Comparison of ENCODE assay signal across 19 cellular contexts in genomic region chr10:128776617-128777016, GRCh38.
A peak's percentile ranks its signal among the peaks of the same experiment; 100 is the strongest.
DNase-seq lines count a peak whose midpoint lies in the region; ATAC-seq, FAIRE-seq and TF ChIP-seq lines count a peak whose summit lies in the region.
"Had no signal": no experiment of that assay in that cellular context is flagged by ENCODE, and none has a peak within 500 bp of the region (broad histone marks: within the 10 kb centered on the region; RNA-seq: fewer than 3 reads in every experiment).

No MANE protein-coding gene starts in this region.

- H3K36me3 ChIP-seq in H7 (replicated peaks; ENCODE audit: control insufficient read depth, insufficient read depth, low read length) = no peaks in the 10 kb centered on the region
- no peaks in the 10 kb centered on the region for H3K36me3 ChIP-seq in H1 (ENCODE audit: control insufficient read depth in 2 of 4, insufficient read depth in 4 of 4, low read length in 3 of 4)
- no peaks in the 10 kb centered on the region for H3K36me3 ChIP-seq in neural progenitor cell
- no peaks in the 10 kb centered on the region for H3K36me3 ChIP-seq in psoas muscle (ENCODE audit: insufficient read depth in 1 of 2, low read depth in 1 of 2)
- H3K36me3 ChIP-seq: BLaER1 had no signal

- H2BK15ac ChIP-seq in H1 (ENCODE audit: low read length) = no peak overlapping the region

- H2BK5ac ChIP-seq in H1 (ENCODE audit: low read depth, low read length) = no peak overlapping the region

- no peak for FAIRE-seq in H1 (lab: Jason Lieb, UNC)
- no peak for FAIRE-seq in GM12891 (lab: Jason Lieb, UNC)
- FAIRE-seq: HTR-8/SVneo had no signal

- no peak overlapping the region for H3K4me2 ChIP-seq in H1 (ENCODE audit: insufficient read depth in 1 of 2, low read depth in 2 of 2, low read length in 2 of 2)
- H3K4me2 ChIP-seq in neural progenitor cell = no peak overlapping the region
- H3K4me2 ChIP-seq: BLaER1 had no signal

- H3K23me2 ChIP-seq in H1 (ENCODE audit: low read depth, low read length) = no peaks in the 10 kb centered on the region

- H3K9me3 ChIP-seq in H1 (ENCODE audit: insufficient read depth in 2 of 2, low read depth in 1 of 2, low read length in 1 of 2) (peaks cover 5 to 8% of the 10 kb centered on the region in 2 experiments; a peak in 2 of 4 replicates), neural progenitor cell (ENCODE audit: low read depth) (no peaks in the 10 kb centered on the region), psoas muscle (no peaks in the 10 kb centered on the region)

- no peak overlapping the region for H3K56ac ChIP-seq in H1 (replicated peaks; ENCODE audit: insufficient read length, low read depth, low read length)

- no peak overlapping the region for H3K23ac ChIP-seq in H1 (ENCODE audit: insufficient read length)

- TF ChIP-seq RAD21 in H1 (IDR thresholded peaks at IDR 0.05 in 1 of 2, conservative IDR thresholded peaks at IDR 0.05 in 1 of 2; ENCODE audit: low read depth in 2 of 2, low read length in 2 of 2) = peak in 1 of 2 experiments; percentile 7; a peak in 1 of 4 replicates

- no peak overlapping the region for H3K18ac ChIP-seq in H1 (ENCODE audit: extremely low read depth, low read length)

- WGBS in H1 (ENCODE audit: extremely low coverage in 1 of 2, insufficient coverage in 1 of 2, insufficient read length in 1 of 2, insufficient replicate concordance in 2 of 2, low coverage in 1 of 2, low lambda C conversion rate in 2 of 2, missing lambda C conversion rate in 1 of 2), 2 experiments = 77% methylated on average over 7 of the region's 7 CpGs; no CpG with 5 or more reads in 1 of the 2 experiments
- 77 to 81% (median 80%) methylated on average over 7 of the region's 7 CpGs for WGBS in psoas muscle, 3 donors

- TF ChIP-seq CTCF in H1 (IDR thresholded peaks at IDR 0.05; ENCODE audit: control extremely low read depth in 1 of 3, insufficient read depth in 1 of 3, low read depth in 1 of 3, low read length in 3 of 3) (no peak), neural progenitor cell (IDR thresholded peaks at IDR 0.05) (peak; percentile 5), psoas muscle (IDR thresholded peaks at IDR 0.05) (no peak)

- H2AFZ ChIP-seq in H1 (ENCODE audit: low read length) (no peak overlapping the region), neural progenitor cell (replicated peaks) (no peak overlapping the region)

- no peak overlapping the region for H2AK5ac ChIP-seq in H1 (ENCODE audit: low read depth, low read length)

- H2BK120ac ChIP-seq in H1 (replicated peaks; ENCODE audit: low read depth, low read length) = no peak overlapping the region

- peaks cover 12% of the 10 kb centered on the region for H3K9me3 Mint-ChIP-seq in neural progenitor cell
- H3K9me3 Mint-ChIP-seq in activated T-helper 1 cell treated with anti-CD3 and anti-CD28 coated beads, Interleukin-12 subunit alpha, Interleukin-12 subunit beta, Interleukin-2, Interleukin-4 antibody, amounts not matched to agents 30 ng/mL and 10 ng/mL and 1 ng/mL, durations not matched to agents 14 hours and 24 hours and 36 hours = no peaks in the 10 kb centered on the region

- H2BK12ac ChIP-seq in H1 (ENCODE audit: low read depth, low read length) = no peak overlapping the region

- no peak overlapping the region for H3K27ac Mint-ChIP-seq in neural progenitor cell
- H3K27ac Mint-ChIP-seq in activated T-helper 1 cell treated with anti-CD3 and anti-CD28 coated beads, Interleukin-12 subunit alpha, Interleukin-12 subunit beta, Interleukin-2, Interleukin-4 antibody, amounts not matched to agents 30 ng/mL and 10 ng/mL and 1 ng/mL, durations not matched to agents 14 hours and 24 hours and 36 hours = no peak overlapping the region
- H3K27ac Mint-ChIP-seq: CD14-positive monocyte; CD4-positive, alpha-beta memory T cell had no signal

- H3K4me1 Mint-ChIP-seq in neural progenitor cell = no peaks in the 10 kb centered on the region
- no peaks in the 10 kb centered on the region for H3K4me1 Mint-ChIP-seq in activated T-helper 1 cell treated with anti-CD3 and anti-CD28 coated beads, Interleukin-12 subunit alpha, Interleukin-12 subunit beta, Interleukin-2, Interleukin-4 antibody, amounts not matched to agents 30 ng/mL and 10 ng/mL and 1 ng/mL, durations not matched to agents 14 hours and 24 hours and 36 hours (ENCODE audit: low read depth)
- H3K4me1 Mint-ChIP-seq: CD14-positive monocyte; CD4-positive, alpha-beta memory T cell had no signal

- H3K4me3 Mint-ChIP-seq in neural progenitor cell = no peak overlapping the region
- no peak overlapping the region for H3K4me3 Mint-ChIP-seq in activated T-helper 1 cell treated with anti-CD3 and anti-CD28 coated beads, Interleukin-12 subunit alpha, Interleukin-12 subunit beta, Interleukin-2, Interleukin-4 antibody, amounts not matched to agents 30 ng/mL and 10 ng/mL and 1 ng/mL, durations not matched to agents 14 hours and 24 hours and 36 hours
- H3K4me3 Mint-ChIP-seq: CD14-positive monocyte; CD4-positive, alpha-beta memory T cell had no signal

- peaks cover 9% of the 10 kb centered on the region for H3K27me3 Mint-ChIP-seq in neural progenitor cell (ENCODE audit: insufficient read depth, low read depth)
- no peaks in the 10 kb centered on the region for H3K27me3 Mint-ChIP-seq in activated T-helper 1 cell treated with anti-CD3 and anti-CD28 coated beads, Interleukin-12 subunit alpha, Interleukin-12 subunit beta, Interleukin-2, Interleukin-4 antibody, amounts not matched to agents 30 ng/mL and 10 ng/mL and 1 ng/mL, durations not matched to agents 14 hours and 24 hours and 36 hours (ENCODE audit: insufficient read depth)
- H3K27me3 Mint-ChIP-seq: CD4-positive, alpha-beta memory T cell had no signal

- H4K20me1 ChIP-seq in H1 (replicated peaks in 1 of 2; ENCODE audit: control insufficient read depth in 1 of 2, insufficient read depth in 2 of 2, low read length in 2 of 2) (no peaks in the 10 kb centered on the region), neural progenitor cell (ENCODE audit: low read depth) (no peaks in the 10 kb centered on the region)
- H4K20me1 ChIP-seq: BLaER1 had no signal

- H3K4me3 ChIP-seq in H7 (ENCODE audit: insufficient read depth, low read depth, low read length) (no peak overlapping the region), H1 (ENCODE audit: extremely low read depth in 1 of 4, insufficient read depth in 2 of 4, low read depth in 3 of 4, low read length in 4 of 4) (no peak overlapping the region), neural progenitor cell (no peak overlapping the region), psoas muscle (no peak overlapping the region)
- H3K4me3 ChIP-seq: BLaER1 had no signal

- TF ChIP-seq EP300 in H1 (IDR thresholded peaks at IDR 0.05; ENCODE audit: borderline replicate concordance in 1 of 2, low read depth in 2 of 2, low read length in 2 of 2) = no peak

- no peaks in the 10 kb centered on the region for H3K36me3 Mint-ChIP-seq in neural progenitor cell
- H3K36me3 Mint-ChIP-seq in activated T-helper 1 cell treated with anti-CD3 and anti-CD28 coated beads, Interleukin-12 subunit alpha, Interleukin-12 subunit beta, Interleukin-2, Interleukin-4 antibody, amounts not matched to agents 30 ng/mL and 10 ng/mL and 1 ng/mL, durations not matched to agents 14 hours and 24 hours and 36 hours (ENCODE audit: low read depth) = no peaks in the 10 kb centered on the region
- H3K36me3 Mint-ChIP-seq: CD14-positive monocyte; CD4-positive, alpha-beta memory T cell had no signal

- no peaks in the 10 kb centered on the region for H3K79me1 ChIP-seq in H1 (ENCODE audit: low read depth, low read length)

- no peak overlapping the region for H3K14ac ChIP-seq in H1 (ENCODE audit: insufficient read length)

- intact Hi-C loops in psoas muscle (cut with DNase I) = no loop called here
- intact Hi-C loops in activated T-helper 1 cell treated with anti-CD3 and anti-CD28 coated beads, Interleukin-12 subunit alpha, Interleukin-12 subunit beta, Interleukin-2, Interleukin-4 antibody, amounts not matched to agents 30 ng/mL and 10 ng/mL and 1 ng/mL, durations not matched to agents 14 hours and 24 hours and 36 hours (cut with micrococcal nuclease) = no loop called here

- no peak overlapping the region for H4K5ac ChIP-seq in H1 (ENCODE audit: insufficient read length, low read depth, low read length)

- H4K91ac ChIP-seq in H1 (replicated peaks; ENCODE audit: insufficient read length, low read length) = no peak overlapping the region

- H3F3A ChIP-seq in neural progenitor cell (ENCODE audit: low read depth) = no peaks in the 10 kb centered on the region

- POLR2A ChIA-PET in H1 (lab: Charles Lee; ENCODE audit: partially characterized antibody) = no interaction called here

- H3K27ac ChIP-seq in H1 (ENCODE audit: low read depth, low read length) (no peak overlapping the region), neural progenitor cell (no peak overlapping the region), psoas muscle (no peak overlapping the region)
- H3K27ac ChIP-seq: BLaER1 had no signal

- H3K27me3 ChIP-seq in H7 (ENCODE audit: control insufficient read depth, insufficient read depth, low read length) = no peaks in the 10 kb centered on the region
- no peaks in the 10 kb centered on the region for H3K27me3 ChIP-seq in H1 (replicated peaks in 1 of 4; ENCODE audit: control insufficient read depth in 3 of 4, extremely low read depth in 1 of 4, insufficient read depth in 3 of 4, low read length in 3 of 4)
- no peaks in the 10 kb centered on the region for H3K27me3 ChIP-seq in neural progenitor cell
- H3K27me3 ChIP-seq in psoas muscle (ENCODE audit: insufficient read depth in 3 of 3, low read length in 2 of 3) = no peaks in the 10 kb centered on the region
- H3K27me3 ChIP-seq: BLaER1 had no signal

- CTCF ChIA-PET in H1 (lab: Charles Lee; ENCODE audit: partially characterized antibody) = interaction anchor here (0.6 to 1.0 kb wide), 4 partner anchors 8 to 166 kb away, joined by 3 read pairs; no protein-coding TSS in a partner anchor

- DNase-seq in H7 (peak; percentile 35), H1 (ENCODE audit: low read depth in 1 of 2, low spot score in 2 of 2) (no peak), iPS-NIHi11 (ENCODE audit: low spot score) (peak; percentile 29), neural progenitor cell (ENCODE audit: low spot score) (peak; percentile 26), DMS79 treated with DMSO at 0.1 percent for 48 hours (lab: John Stamatoyannopoulos, UW) (no peak), psoas muscle (no peak), GM12891 (ENCODE audit: insufficient read length, low spot score) (no peak)
- DNase-seq in activated T-helper 1 cell treated with anti-CD3 and anti-CD28 coated beads, Interleukin-12 subunit alpha, Interleukin-12 subunit beta, Interleukin-2, Interleukin-4 antibody, amounts not matched to agents 30 ng/mL and 10 ng/mL and 1 ng/mL, durations not matched to agents 14 hours and 24 hours and 36 hours (ENCODE audit: low spot score) = no peak
- DNase-seq: 8988T; CD4-positive, alpha-beta memory T cell; DMS153; DMS79; GF-D8; IMR-90; KBM-7 had no signal

- TF ChIP-seq POLR2A in H1 (IDR thresholded peaks at IDR 0.05; ENCODE audit: control extremely low read depth in 1 of 2, low read depth in 2 of 2, low read length in 2 of 2) = no peak
- TF ChIP-seq POLR2A in GM12891 (IDR thresholded peaks at IDR 0.05; ENCODE audit: low read depth, low read length) = no peak

- H3K4me1 ChIP-seq in H1 (replicated peaks in 1 of 4; ENCODE audit: control insufficient read depth in 3 of 4, insufficient read depth in 4 of 4, low read length in 3 of 4) = no peaks in the 10 kb centered on the region
- H3K4me1 ChIP-seq in neural progenitor cell = no peaks in the 10 kb centered on the region
- no peaks in the 10 kb centered on the region for H3K4me1 ChIP-seq in psoas muscle

- H4K8ac ChIP-seq in H1 (ENCODE audit: extremely low read depth, insufficient read depth, low read length) = no peak overlapping the region

- no peak overlapping the region for H3K4ac ChIP-seq in H1 (replicated peaks; ENCODE audit: insufficient read length, low read depth, low read length)

- H3K79me2 ChIP-seq in H1 (ENCODE audit: control insufficient read depth in 1 of 2, insufficient read depth in 2 of 2, low read length in 2 of 2) = no peaks in the 10 kb centered on the region
- no peaks in the 10 kb centered on the region for H3K79me2 ChIP-seq in neural progenitor cell (ENCODE audit: low read depth)

- H3K9ac ChIP-seq in H1 (replicated peaks in 1 of 4; ENCODE audit: extremely low read depth in 1 of 4, low read depth in 3 of 4, low read length in 3 of 4) (no peak overlapping the region), neural progenitor cell (no peak overlapping the region)
- H3K9ac ChIP-seq: BLaER1 had no signal

- H2BK20ac ChIP-seq in H1 (ENCODE audit: low read length) = no peak overlapping the region

- no peak for ATAC-seq in psoas muscle
- ATAC-seq: HCT116 had no signal

Comparison
In these comparisons a context has a peak if more than half of its experiments do, and no peak if none do; other contexts are left out.
1. DNase-seq: peak in H7 (single experiment), iPS-NIHi11 (single experiment) and neural progenitor cell (single experiment); none in H1 (0 of 2), DMS79 treated with DMSO at 0.1 percent for 48 hours (single experiment), psoas muscle (0 of 2), activated T-helper 1 cell treated with anti-CD3 and anti-CD28 coated beads, Interleukin-12 subunit alpha, Interleukin-12 subunit beta, Interleukin-2, Interleukin-4 antibody, amounts not matched to agents 30 ng/mL and 10 ng/mL and 1 ng/mL, durations not matched to agents 14 hours and 24 hours and 36 hours (single experiment) and GM12891 (single experiment).